2 cellular contexts compared by ENCODE assay signal in genomic region chr16:5323284-5323683, GRCh38.
TF ChIP-seq lines count a peak whose summit lies in the region.

No MANE protein-coding gene starts in this region.

TF ChIP-seq in GM23338, 12 proteins besides CTCF, POLR2A, EP300 and RAD21 (continued from another document):
- TF ChIP-seq ZNF462 (CRISPR knock-in tag; IDR thresholded peaks at IDR 0.05) (peak; percentile 43; the same call in 1 of the 2 replicates), ZNF331 (CRISPR knock-in tag; IDR thresholded peaks at IDR 0.05; ENCODE audit: low read depth) (peak; percentile 69), CREB1 (CRISPR knock-in tag; IDR thresholded peaks at IDR 0.05; ENCODE audit: low read depth) (0 out of 2 replicates have a peak, but pooled peaks have one; percentile 22)

TF ChIP-seq in WTC11, 78 proteins besides CTCF, POLR2A, EP300 and RAD21 (continued from another document):
- TF ChIP-seq AR (CRISPR knock-in tag; IDR thresholded peaks at IDR 0.05), result no peak
- no peak for TF ChIP-seq NFATC4 (CRISPR knock-in tag; IDR thresholded peaks at IDR 0.05)
- no peak for TF ChIP-seq JAZF1 (CRISPR knock-in tag; IDR thresholded peaks at IDR 0.05)
- TF ChIP-seq USF1 (CRISPR knock-in tag; IDR thresholded peaks at IDR 0.05), result no peak
- TF ChIP-seq ZBTB43 (CRISPR knock-in tag; IDR thresholded peaks at IDR 0.05), result no peak
- no peak for TF ChIP-seq TEAD4 (CRISPR knock-in tag; IDR thresholded peaks at IDR 0.05)
- TF ChIP-seq ATF3 (CRISPR knock-in tag; conservative IDR thresholded peaks at IDR 0.05), result no peak
- TF ChIP-seq MYBL2 (CRISPR knock-in tag; IDR thresholded peaks at IDR 0.05), result no peak
- TF ChIP-seq TP53 (CRISPR knock-in tag; IDR thresholded peaks at IDR 0.05), result no peak
